In the genomic region with DNA sequence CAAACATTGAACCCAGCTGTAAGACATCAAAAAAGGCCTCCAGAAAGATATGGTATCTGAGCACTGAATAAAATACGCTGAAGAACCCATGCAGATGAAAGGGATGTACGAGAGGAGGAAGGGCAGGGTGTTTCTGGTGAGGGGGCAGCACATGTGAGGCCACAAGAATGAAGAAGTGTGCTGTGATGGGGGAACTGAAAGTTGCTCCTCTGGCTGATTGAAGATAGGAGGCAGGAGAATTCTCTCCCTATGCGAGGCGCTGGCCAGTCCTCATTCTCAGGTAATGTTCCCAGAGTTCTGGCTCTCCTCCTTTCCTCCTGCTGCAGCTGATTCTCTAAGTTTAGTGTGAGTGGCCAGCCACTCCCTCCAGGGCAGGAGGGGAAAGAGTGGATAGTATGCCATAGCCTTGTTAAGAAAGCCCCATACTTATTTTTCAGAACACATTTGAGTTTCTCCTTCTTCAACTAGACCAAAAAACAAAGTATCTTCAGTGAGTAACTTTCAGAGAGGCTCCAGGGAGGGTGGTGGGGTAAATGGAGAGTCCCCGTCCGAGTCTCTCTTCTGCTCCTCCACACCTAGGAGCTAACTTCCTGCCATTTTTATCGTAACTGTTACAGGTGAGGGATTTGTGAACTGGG, we compare ENCODE assay signal across 9 cellular contexts. TPM values are rescaled to one million over a fixed set of nuclear protein-coding genes. Genes with fewer than 3 reads are reported as not detected.
A peak's percentile ranks its signal among the peaks of the same experiment; 100 is the strongest.
DNase-seq lines count a peak whose midpoint lies in the region; ATAC-seq and TF ChIP-seq lines count a peak whose summit lies in the region.
"Had no signal": no experiment of that assay in that cellular context is flagged by ENCODE, and none has a peak within 500 bp of the region (broad histone marks: within the 10 kb centered on the region; RNA-seq: fewer than 3 reads in every experiment).

No MANE protein-coding gene starts in this region.

- peaks cover 3% of the 10 kb centered on the region; the same call in 1 of the 2 replicates for H3K4me1 ChIP-seq in MM.1S (ENCODE audit: low read length)
- H3K4me1 ChIP-seq in mucosa of descending colon (ENCODE audit: low read depth): peaks cover 13% of the 10 kb centered on the region
- no peaks in the 10 kb centered on the region for H3K4me1 ChIP-seq in vagina
- no peaks in the 10 kb centered on the region for H3K4me1 ChIP-seq in Caco-2
- peaks cover 6% of the 10 kb centered on the region for H3K4me1 ChIP-seq in foreskin keratinocyte

- no peak overlapping the region for H3K9ac ChIP-seq in MM.1S (ENCODE audit: low read length)

- no peaks in the 10 kb centered on the region for H3K9me3 Mint-ChIP-seq in Caco-2 (ENCODE audit: unreplicated experiment)

- peak overlapping the region; percentile 41; the same call in 1 of the 2 replicates for H3K4me2 ChIP-seq in MM.1S (ENCODE audit: low read depth, low read length)

- BruUV-seq in Caco-2 (replicated peaks; lab: Mats Ljungman, UMichigan): no TSS peak

- no peaks in the 10 kb centered on the region for H3K27me3 Mint-ChIP-seq in Caco-2 (ENCODE audit: insufficient read depth, unreplicated experiment)

- H3K79me2 ChIP-seq in MM.1S (ENCODE audit: low read length): no peaks in the 10 kb centered on the region

- no peaks in the 10 kb centered on the region for H3K9me2 ChIP-seq in MM.1S (replicated peaks; ENCODE audit: insufficient read depth, low read length)

- H3K36me3 ChIP-seq in MM.1S (replicated peaks; ENCODE audit: insufficient read depth, low read length) (no peaks in the 10 kb centered on the region), mucosa of descending colon (ENCODE audit: low read depth) (no peaks in the 10 kb centered on the region), vagina (no peaks in the 10 kb centered on the region), Caco-2 (ENCODE audit: control insufficient read depth, insufficient read depth, low read length) (no peaks in the 10 kb centered on the region)

- intact Hi-C loops in mucosa of descending colon (cut with DNase I, micrococcal nuclease) (no loop called here), vagina (cut with DNase I) (no loop called here), Caco-2 (cut with micrococcal nuclease; ENCODE audit: unreplicated experiment) (no loop called here)

- H4K20me1 ChIP-seq in MM.1S (ENCODE audit: insufficient read depth, low read length): no peaks in the 10 kb centered on the region

- TF ChIP-seq POLR2A in vagina (IDR thresholded peaks at IDR 0.05): no peak

- no peak overlapping the region for H3K4me3 ChIP-seq in MM.1S (ENCODE audit: low read length)
- no peak overlapping the region for H3K4me3 ChIP-seq in mucosa of descending colon
- H3K4me3 ChIP-seq in vagina: no peak overlapping the region
- H3K4me3 ChIP-seq in Caco-2 (ENCODE audit: low read depth, low read length): no peak overlapping the region

- no peak overlapping the region for H3K4me3 Mint-ChIP-seq in Caco-2 (ENCODE audit: unreplicated experiment)

- H3K9me3 ChIP-seq in MM.1S (replicated peaks; ENCODE audit: insufficient read depth, low read length) (no peaks in the 10 kb centered on the region), mucosa of descending colon (no peaks in the 10 kb centered on the region), vagina (no peaks in the 10 kb centered on the region), Caco-2 (no peaks in the 10 kb centered on the region)

- H3K27ac ChIP-seq in MM.1S (ENCODE audit: low read length) (no peak overlapping the region), vagina (no peak overlapping the region), foreskin keratinocyte (no peak overlapping the region)

- no peaks in the 10 kb centered on the region for H3K36me3 Mint-ChIP-seq in Caco-2 (ENCODE audit: insufficient read depth, unreplicated experiment)

- peaks cover 25% of the 10 kb centered on the region for H3K4me1 Mint-ChIP-seq in Caco-2 (ENCODE audit: low read depth, unreplicated experiment)

- ATAC-seq in GM18870 (IDR thresholded peaks at IDR 0.05; ENCODE audit: unreplicated experiment) (peak; percentile 69), HG02588 (IDR thresholded peaks at IDR 0.05; ENCODE audit: unreplicated experiment) (peak; percentile 81), mucosa of descending colon (peak; percentile 55), foreskin keratinocyte (no peak)

- DNase-seq in MM.1S (no peak), mucosa of descending colon (no peak), vagina (ENCODE audit: extremely low spot score in 2 of 2) (no peak), Caco-2 (no peak), foreskin keratinocyte (no peak)
- no peak for DNase-seq in activated CD4-positive, alpha-beta T cell treated with anti-CD3 and anti-CD28 coated beads for 4 hours
- DNase-seq: activated naive CD4-positive, alpha-beta T cell treated with Interleukin-2 at 50 U/mL for 16 hours had no signal

- H3K27me3 ChIP-seq in MM.1S (replicated peaks; ENCODE audit: insufficient read depth, low read length) (no peaks in the 10 kb centered on the region), vagina (no peaks in the 10 kb centered on the region), Caco-2 (replicated peaks; ENCODE audit: control insufficient read depth, insufficient read depth, low read length) (no peaks in the 10 kb centered on the region), foreskin keratinocyte (peaks cover 6% of the 10 kb centered on the region)

- CTCF ChIA-PET in Caco-2 (lab: Charles Lee): no interaction called here

- POLR2A ChIA-PET in Caco-2 (lab: Charles Lee): no interaction called here

- TF ChIP-seq CTCF in MM.1S (IDR thresholded peaks at IDR 0.05; ENCODE audit: low read length) (no peak), mucosa of descending colon (IDR thresholded peaks at IDR 0.05) (no peak), vagina (IDR thresholded peaks at IDR 0.05) (no peak), Caco-2 (IDR thresholded peaks at IDR 0.05; ENCODE audit: insufficient read depth in 1 of 2, low read depth in 1 of 2, low read length in 1 of 2, severe bottlenecking in 1 of 2, unreplicated experiment in 1 of 2) (no peak), foreskin keratinocyte (conservative IDR thresholded peaks at IDR 0.05) (no peak)

- H3F3A ChIP-seq in MM.1S (ENCODE audit: insufficient read depth, low read length): no peaks in the 10 kb centered on the region

- H3K27ac Mint-ChIP-seq in Caco-2 (ENCODE audit: unreplicated experiment): no peak overlapping the region

- no peak overlapping the region for H2AFZ ChIP-seq in MM.1S (ENCODE audit: low read length)

RNA-seq across cellular contexts. Expression of gene MYO1E, which starts 26.9 kb away (rescaled TPM):
- 100 to 1,000 TPM; 189 to 325 (median 283) TPM for total RNA-seq in mucosa of descending colon
- 16.9 TPM for total RNA-seq in vagina
- 182 and 187 TPM in 2 replicates for total RNA-seq in Caco-2 (2022)
- total RNA-seq in foreskin keratinocyte: 132 and 159 TPM in 2 replicates
- 71.0 and 71.1 TPM in 2 replicates for polyA plus RNA-seq in foreskin keratinocyte

RNA-seq across cellular contexts. Expression of gene FAM81A, which starts 38.4 kb away (rescaled TPM):
- total RNA-seq in mucosa of descending colon (10 to 100 TPM in 1 of 3 donors, 1 to 10 TPM in 2; 4.1 to 10.3 (median 9.7) TPM), vagina (0.49 TPM), Caco-2 (2022) (2.4 and 6.8 TPM in 2 replicates), foreskin keratinocyte (0.56 and 0.78 TPM in 2 replicates)
- polyA plus RNA-seq in foreskin keratinocyte: 0.25 and 0.37 TPM in 2 replicates
